Comparison of ENCODE assay signal across 1 cellular context in the genomic region with DNA sequence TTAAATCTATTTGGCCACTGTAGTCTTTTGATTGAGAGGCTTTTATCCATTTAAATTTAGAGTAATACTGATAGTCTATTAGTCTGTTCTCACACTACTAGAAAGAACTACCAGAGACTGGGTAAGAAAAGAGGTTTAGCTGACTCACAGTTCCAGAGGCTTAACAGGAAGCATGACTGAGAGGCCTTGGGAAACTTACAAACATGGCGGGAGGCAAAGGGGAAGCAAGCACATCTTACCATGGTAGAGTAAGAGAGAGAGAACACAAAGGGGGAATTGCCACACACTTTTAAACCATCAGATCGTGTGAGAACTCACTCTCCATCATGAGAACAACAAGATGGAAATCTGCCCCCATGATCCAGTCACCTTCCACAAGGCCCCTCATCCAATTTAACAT.
TF ChIP-seq lines count a peak whose summit lies in the region.

No MANE protein-coding gene starts in this region.

TF ChIP-seq in GM23338, 12 proteins besides CTCF, POLR2A, EP300 and RAD21:
- TF ChIP-seq NANOG (IDR thresholded peaks at IDR 0.05; ENCODE audit: borderline replicate concordance) (no peak), POLR2AphosphoS5 (IDR thresholded peaks at IDR 0.05; ENCODE audit: low read depth) (no peak), ZNF331 (CRISPR knock-in tag; IDR thresholded peaks at IDR 0.05; ENCODE audit: low read depth) (no peak), EZH2phosphoT487 (IDR thresholded peaks at IDR 0.05; ENCODE audit: unreplicated experiment) (no peak), STAT1 (IDR thresholded peaks at IDR 0.05; ENCODE audit: unreplicated experiment) (no peak), JUNB (IDR thresholded peaks at IDR 0.05; ENCODE audit: unreplicated experiment) (no peak), ZNF114 (CRISPR knock-in tag; IDR thresholded peaks at IDR 0.05) (no peak), CREB1 (CRISPR knock-in tag; IDR thresholded peaks at IDR 0.05; ENCODE audit: low read depth) (no peak), EZH2 (IDR thresholded peaks at IDR 0.05; ENCODE audit: low read depth, unreplicated experiment) (no peak)
- TF ChIP-seq, protein P1, sequence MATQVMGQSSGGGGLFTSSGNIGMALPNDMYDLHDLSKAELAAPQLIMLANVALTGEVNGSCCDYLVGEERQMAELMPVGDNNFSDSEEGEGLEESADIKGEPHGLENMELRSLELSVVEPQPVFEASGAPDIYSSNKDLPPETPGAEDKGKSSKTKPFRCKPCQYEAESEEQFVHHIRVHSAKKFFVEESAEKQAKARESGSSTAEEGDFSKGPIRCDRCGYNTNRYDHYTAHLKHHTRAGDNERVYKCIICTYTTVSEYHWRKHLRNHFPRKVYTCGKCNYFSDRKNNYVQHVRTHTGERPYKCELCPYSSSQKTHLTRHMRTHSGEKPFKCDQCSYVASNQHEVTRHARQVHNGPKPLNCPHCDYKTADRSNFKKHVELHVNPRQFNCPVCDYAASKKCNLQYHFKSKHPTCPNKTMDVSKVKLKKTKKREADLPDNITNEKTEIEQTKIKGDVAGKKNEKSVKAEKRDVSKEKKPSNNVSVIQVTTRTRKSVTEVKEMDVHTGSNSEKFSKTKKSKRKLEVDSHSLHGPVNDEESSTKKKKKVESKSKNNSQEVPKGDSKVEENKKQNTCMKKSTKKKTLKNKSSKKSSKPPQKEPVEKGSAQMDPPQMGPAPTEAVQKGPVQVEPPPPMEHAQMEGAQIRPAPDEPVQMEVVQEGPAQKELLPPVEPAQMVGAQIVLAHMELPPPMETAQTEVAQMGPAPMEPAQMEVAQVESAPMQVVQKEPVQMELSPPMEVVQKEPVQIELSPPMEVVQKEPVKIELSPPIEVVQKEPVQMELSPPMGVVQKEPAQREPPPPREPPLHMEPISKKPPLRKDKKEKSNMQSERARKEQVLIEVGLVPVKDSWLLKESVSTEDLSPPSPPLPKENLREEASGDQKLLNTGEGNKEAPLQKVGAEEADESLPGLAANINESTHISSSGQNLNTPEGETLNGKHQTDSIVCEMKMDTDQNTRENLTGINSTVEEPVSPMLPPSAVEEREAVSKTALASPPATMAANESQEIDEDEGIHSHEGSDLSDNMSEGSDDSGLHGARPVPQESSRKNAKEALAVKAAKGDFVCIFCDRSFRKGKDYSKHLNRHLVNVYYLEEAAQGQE (IDR thresholded peaks at IDR 0.05; ENCODE audit: unreplicated experiment): no peak
- TF ChIP-seq, protein P2, sequence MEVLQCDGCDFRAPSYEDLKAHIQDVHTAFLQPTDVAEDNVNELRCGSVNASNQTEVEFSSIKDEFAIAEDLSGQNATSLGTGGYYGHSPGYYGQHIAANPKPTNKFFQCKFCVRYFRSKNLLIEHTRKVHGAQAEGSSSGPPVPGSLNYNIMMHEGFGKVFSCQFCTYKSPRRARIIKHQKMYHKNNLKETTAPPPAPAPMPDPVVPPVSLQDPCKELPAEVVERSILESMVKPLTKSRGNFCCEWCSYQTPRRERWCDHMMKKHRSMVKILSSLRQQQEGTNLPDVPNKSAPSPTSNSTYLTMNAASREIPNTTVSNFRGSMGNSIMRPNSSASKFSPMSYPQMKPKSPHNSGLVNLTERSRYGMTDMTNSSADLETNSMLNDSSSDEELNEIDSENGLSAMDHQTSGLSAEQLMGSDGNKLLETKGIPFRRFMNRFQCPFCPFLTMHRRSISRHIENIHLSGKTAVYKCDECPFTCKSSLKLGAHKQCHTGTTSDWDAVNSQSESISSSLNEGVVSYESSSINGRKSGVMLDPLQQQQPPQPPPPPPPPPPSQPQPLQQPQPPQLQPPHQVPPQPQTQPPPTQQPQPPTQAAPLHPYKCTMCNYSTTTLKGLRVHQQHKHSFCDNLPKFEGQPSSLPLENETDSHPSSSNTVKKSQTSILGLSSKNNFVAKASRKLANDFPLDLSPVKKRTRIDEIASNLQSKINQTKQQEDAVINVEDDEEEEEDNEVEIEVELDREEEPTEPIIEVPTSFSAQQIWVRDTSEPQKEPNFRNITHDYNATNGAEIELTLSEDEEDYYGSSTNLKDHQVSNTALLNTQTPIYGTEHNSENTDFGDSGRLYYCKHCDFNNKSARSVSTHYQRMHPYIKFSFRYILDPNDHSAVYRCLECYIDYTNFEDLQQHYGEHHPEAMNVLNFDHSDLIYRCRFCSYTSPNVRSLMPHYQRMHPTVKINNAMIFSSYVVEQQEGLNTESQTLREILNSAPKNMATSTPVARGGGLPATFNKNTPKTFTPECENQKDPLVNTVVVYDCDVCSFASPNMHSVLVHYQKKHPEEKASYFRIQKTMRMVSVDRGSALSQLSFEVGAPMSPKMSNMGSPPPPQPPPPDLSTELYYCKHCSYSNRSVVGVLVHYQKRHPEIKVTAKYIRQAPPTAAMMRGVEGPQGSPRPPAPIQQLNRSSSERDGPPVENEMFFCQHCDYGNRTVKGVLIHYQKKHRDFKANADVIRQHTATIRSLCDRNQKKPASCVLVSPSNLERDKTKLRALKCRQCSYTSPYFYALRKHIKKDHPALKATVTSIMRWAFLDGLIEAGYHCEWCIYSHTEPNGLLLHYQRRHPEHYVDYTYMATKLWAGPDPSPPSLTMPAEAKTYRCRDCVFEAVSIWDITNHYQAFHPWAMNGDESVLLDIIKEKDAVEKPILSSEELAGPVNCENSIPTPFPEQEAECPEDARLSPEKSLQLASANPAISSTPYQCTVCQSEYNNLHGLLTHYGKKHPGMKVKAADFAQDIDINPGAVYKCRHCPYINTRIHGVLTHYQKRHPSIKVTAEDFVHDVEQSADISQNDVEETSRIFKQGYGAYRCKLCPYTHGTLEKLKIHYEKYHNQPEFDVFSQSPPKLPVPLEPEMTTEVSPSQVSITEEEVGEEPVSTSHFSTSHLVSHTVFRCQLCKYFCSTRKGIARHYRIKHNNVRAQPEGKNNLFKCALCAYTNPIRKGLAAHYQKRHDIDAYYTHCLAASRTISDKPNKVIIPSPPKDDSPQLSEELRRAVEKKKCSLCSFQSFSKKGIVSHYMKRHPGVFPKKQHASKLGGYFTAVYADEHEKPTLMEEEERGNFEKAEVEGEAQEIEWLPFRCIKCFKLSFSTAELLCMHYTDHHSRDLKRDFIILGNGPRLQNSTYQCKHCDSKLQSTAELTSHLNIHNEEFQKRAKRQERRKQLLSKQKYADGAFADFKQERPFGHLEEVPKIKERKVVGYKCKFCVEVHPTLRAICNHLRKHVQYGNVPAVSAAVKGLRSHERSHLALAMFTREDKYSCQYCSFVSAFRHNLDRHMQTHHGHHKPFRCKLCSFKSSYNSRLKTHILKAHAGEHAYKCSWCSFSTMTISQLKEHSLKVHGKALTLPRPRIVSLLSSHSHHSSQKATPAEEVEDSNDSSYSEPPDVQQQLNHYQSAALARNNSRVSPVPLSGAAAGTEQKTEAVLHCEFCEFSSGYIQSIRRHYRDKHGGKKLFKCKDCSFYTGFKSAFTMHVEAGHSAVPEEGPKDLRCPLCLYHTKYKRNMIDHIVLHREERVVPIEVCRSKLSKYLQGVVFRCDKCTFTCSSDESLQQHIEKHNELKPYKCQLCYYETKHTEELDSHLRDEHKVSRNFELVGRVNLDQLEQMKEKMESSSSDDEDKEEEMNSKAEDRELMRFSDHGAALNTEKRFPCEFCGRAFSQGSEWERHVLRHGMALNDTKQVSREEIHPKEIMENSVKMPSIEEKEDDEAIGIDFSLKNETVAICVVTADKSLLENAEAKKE (CRISPR knock-in tag; IDR thresholded peaks at IDR 0.05): no peak
- TF ChIP-seq, protein P3, sequence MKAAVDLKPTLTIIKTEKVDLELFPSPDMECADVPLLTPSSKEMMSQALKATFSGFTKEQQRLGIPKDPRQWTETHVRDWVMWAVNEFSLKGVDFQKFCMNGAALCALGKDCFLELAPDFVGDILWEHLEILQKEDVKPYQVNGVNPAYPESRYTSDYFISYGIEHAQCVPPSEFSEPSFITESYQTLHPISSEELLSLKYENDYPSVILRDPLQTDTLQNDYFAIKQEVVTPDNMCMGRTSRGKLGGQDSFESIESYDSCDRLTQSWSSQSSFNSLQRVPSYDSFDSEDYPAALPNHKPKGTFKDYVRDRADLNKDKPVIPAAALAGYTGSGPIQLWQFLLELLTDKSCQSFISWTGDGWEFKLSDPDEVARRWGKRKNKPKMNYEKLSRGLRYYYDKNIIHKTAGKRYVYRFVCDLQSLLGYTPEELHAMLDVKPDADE (IDR thresholded peaks at IDR 0.05): no peak
